Comparison of ENCODE assay signal across 2 cellular contexts in the genomic region with DNA sequence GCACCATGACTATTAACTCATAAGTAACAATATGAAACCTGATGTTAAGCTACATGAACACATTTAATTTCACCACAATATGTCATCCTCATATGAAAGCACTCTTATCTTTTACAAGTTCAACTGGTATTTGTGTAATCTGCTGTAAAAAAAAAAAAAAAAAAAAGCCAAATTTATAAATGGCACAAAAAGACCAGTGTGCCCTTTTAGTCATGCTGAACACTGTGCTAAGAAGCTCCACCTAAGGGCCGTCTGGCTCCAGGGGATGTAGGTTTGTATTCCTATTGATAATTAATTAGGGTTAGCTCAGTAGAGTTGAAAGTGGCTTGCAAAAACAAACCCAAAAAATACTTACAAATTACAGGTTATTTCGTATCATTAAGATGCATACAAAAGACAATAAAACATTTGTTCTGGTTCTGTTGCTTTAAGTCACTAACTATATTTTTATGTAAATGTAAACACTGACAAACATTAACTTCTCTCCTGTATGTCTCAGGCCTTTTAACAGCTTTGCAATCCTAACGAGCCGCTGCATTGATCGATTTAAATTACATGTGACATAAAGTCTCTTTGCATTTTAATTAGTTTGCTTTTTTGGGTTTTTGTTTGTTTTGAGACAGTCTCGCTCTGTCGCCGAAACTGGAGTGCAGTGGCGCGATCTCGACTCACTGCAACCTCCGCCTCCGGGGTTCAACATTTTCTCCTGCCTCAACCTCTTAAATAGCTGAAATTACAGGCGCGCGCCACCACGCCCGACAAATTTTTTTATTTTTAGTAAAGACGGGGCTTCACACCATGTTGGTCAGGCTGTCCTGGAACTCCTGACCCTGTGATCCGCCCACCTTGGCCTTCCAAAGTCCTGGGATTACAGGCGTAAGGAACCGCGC.
TF ChIP-seq lines count a peak whose summit lies in the region.

No MANE protein-coding gene starts in this region.

TF ChIP-seq in GM12878, 131 proteins besides CTCF, POLR2A, EP300 and RAD21 (continued from another document and continues in another):
- TF ChIP-seq, protein P1, sequence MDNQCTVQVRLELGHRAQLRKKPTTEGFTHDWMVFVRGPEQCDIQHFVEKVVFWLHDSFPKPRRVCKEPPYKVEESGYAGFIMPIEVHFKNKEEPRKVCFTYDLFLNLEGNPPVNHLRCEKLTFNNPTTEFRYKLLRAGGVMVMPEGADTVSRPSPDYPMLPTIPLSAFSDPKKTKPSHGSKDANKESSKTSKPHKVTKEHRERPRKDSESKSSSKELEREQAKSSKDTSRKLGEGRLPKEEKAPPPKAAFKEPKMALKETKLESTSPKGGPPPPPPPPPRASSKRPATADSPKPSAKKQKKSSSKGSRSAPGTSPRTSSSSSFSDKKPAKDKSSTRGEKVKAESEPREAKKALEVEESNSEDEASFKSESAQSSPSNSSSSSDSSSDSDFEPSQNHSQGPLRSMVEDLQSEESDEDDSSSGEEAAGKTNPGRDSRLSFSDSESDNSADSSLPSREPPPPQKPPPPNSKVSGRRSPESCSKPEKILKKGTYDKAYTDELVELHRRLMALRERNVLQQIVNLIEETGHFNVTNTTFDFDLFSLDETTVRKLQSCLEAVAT (IDR thresholded peaks at IDR 0.05) = peak; percentile 23; the same call in 1 of the 2 replicates
- TF ChIP-seq HDAC2 (IDR thresholded peaks at IDR 0.05) (no peak), TCF12 (IDR thresholded peaks at IDR 0.05; ENCODE audit: low read depth, low read length) (peak; percentile 18; the same call in 1 of the 2 replicates), TCF3 (IDR thresholded peaks at IDR 0.05; ENCODE audit: borderline replicate concordance, insufficient read depth, low read depth, low read length) (peak; percentile 52; the same call in 1 of the 2 replicates), BACH1 (IDR thresholded peaks at IDR 0.05; ENCODE audit: borderline replicate concordance) (peak; percentile 38; the same call in 1 of the 2 replicates), CHD1 (IDR thresholded peaks at IDR 0.05; ENCODE audit: low read depth, low read length) (peak; percentile 7; the same call in 1 of the 2 replicates), JUND (IDR thresholded peaks at IDR 0.05; ENCODE audit: low read depth, low read length) (no peak)
- TF ChIP-seq, protein P2, sequence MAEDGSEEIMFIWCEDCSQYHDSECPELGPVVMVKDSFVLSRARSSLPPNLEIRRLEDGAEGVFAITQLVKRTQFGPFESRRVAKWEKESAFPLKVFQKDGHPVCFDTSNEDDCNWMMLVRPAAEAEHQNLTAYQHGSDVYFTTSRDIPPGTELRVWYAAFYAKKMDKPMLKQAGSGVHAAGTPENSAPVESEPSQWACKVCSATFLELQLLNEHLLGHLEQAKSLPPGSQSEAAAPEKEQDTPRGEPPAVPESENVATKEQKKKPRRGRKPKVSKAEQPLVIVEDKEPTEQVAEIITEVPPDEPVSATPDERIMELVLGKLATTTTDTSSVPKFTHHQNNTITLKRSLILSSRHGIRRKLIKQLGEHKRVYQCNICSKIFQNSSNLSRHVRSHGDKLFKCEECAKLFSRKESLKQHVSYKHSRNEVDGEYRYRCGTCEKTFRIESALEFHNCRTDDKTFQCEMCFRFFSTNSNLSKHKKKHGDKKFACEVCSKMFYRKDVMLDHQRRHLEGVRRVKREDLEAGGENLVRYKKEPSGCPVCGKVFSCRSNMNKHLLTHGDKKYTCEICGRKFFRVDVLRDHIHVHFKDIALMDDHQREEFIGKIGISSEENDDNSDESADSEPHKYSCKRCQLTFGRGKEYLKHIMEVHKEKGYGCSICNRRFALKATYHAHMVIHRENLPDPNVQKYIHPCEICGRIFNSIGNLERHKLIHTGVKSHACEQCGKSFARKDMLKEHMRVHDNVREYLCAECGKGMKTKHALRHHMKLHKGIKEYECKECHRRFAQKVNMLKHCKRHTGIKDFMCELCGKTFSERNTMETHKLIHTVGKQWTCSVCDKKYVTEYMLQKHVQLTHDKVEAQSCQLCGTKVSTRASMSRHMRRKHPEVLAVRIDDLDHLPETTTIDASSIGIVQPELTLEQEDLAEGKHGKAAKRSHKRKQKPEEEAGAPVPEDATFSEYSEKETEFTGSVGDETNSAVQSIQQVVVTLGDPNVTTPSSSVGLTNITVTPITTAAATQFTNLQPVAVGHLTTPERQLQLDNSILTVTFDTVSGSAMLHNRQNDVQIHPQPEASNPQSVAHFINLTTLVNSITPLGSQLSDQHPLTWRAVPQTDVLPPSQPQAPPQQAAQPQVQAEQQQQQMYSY (CRISPR knock-in tag; IDR thresholded peaks at IDR 0.05) = peak; percentile 55
- TF ChIP-seq, protein P3, sequence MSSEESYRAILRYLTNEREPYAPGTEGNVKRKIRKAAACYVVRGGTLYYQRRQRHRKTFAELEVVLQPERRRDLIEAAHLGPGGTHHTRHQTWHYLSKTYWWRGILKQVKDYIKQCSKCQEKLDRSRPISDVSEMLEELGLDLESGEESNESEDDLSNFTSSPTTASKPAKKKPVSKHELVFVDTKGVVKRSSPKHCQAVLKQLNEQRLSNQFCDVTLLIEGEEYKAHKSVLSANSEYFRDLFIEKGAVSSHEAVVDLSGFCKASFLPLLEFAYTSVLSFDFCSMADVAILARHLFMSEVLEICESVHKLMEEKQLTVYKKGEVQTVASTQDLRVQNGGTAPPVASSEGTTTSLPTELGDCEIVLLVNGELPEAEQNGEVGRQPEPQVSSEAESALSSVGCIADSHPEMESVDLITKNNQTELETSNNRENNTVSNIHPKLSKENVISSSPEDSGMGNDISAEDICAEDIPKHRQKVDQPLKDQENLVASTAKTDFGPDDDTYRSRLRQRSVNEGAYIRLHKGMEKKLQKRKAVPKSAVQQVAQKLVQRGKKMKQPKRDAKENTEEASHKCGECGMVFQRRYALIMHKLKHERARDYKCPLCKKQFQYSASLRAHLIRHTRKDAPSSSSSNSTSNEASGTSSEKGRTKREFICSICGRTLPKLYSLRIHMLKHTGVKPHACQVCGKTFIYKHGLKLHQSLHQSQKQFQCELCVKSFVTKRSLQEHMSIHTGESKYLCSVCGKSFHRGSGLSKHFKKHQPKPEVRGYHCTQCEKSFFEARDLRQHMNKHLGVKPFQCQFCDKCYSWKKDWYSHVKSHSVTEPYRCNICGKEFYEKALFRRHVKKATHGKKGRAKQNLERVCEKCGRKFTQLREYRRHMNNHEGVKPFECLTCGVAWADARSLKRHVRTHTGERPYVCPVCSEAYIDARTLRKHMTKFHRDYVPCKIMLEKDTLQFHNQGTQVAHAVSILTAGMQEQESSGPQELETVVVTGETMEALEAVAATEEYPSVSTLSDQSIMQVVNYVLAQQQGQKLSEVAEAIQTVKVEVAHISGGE (CRISPR knock-in tag; IDR thresholded peaks at IDR 0.05) = 0 out of 2 replicates have a peak, but pooled peaks have one; percentile 1

TF ChIP-seq in HepG2, 621 proteins besides CTCF, POLR2A, EP300 and RAD21 (continued from another document and continues in another):
- TF ChIP-seq, protein P4, sequence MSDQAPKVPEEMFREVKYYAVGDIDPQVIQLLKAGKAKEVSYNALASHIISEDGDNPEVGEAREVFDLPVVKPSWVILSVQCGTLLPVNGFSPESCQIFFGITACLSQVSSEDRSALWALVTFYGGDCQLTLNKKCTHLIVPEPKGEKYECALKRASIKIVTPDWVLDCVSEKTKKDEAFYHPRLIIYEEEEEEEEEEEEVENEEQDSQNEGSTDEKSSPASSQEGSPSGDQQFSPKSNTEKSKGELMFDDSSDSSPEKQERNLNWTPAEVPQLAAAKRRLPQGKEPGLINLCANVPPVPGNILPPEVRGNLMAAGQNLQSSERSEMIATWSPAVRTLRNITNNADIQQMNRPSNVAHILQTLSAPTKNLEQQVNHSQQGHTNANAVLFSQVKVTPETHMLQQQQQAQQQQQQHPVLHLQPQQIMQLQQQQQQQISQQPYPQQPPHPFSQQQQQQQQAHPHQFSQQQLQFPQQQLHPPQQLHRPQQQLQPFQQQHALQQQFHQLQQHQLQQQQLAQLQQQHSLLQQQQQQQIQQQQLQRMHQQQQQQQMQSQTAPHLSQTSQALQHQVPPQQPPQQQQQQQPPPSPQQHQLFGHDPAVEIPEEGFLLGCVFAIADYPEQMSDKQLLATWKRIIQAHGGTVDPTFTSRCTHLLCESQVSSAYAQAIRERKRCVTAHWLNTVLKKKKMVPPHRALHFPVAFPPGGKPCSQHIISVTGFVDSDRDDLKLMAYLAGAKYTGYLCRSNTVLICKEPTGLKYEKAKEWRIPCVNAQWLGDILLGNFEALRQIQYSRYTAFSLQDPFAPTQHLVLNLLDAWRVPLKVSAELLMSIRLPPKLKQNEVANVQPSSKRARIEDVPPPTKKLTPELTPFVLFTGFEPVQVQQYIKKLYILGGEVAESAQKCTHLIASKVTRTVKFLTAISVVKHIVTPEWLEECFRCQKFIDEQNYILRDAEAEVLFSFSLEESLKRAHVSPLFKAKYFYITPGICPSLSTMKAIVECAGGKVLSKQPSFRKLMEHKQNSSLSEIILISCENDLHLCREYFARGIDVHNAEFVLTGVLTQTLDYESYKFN (CRISPR knock-in tag; conservative IDR thresholded peaks at IDR 0.05) = 0 out of 2 replicates have a peak, but pooled peaks have one; percentile 9
- TF ChIP-seq GATAD1 (CRISPR knock-in tag; IDR thresholded peaks at IDR 0.05) (no peak), RBM22 (optimal IDR thresholded peaks at IDR 0.05; ENCODE audit: low read length) (peak; percentile 91), SAP130 (CRISPR knock-in tag; IDR thresholded peaks at IDR 0.05; ENCODE audit: low read depth) (0 out of 2 replicates have a peak, but pooled peaks have one; percentile 10), TARDBP (CRISPR knock-in tag; IDR thresholded peaks at IDR 0.05) (no peak), ZNF33A (CRISPR knock-in tag; IDR thresholded peaks at IDR 0.05; ENCODE audit: borderline replicate concordance) (no peak), NCOA5 (CRISPR knock-in tag; IDR thresholded peaks at IDR 0.05) (0 out of 2 replicates have a peak, but pooled peaks have one; percentile 56), ZFP1 (CRISPR knock-in tag; IDR thresholded peaks at IDR 0.05) (no peak), ZNF558 (CRISPR knock-in tag; IDR thresholded peaks at IDR 0.05; ENCODE audit: borderline replicate concordance) (0 out of 2 replicates have a peak, but pooled peaks have one; percentile 35), POLR2AphosphoS5 (IDR thresholded peaks at IDR 0.05; ENCODE audit: low read depth, low read length) (peak; percentile 16), ZNF329 (CRISPR knock-in tag; IDR thresholded peaks at IDR 0.05; ENCODE audit: low read depth) (no peak), ZC3H4 (CRISPR knock-in tag; IDR thresholded peaks at IDR 0.05; ENCODE audit: borderline replicate concordance) (peak; percentile 90), ZNF230 (CRISPR knock-in tag; IDR thresholded peaks at IDR 0.05) (no peak), NFIC (IDR thresholded peaks at IDR 0.05; ENCODE audit: low read length) (peak; percentile 4; the same call in 1 of the 2 replicates), NFIB (CRISPR knock-in tag; IDR thresholded peaks at IDR 0.05; ENCODE audit: borderline replicate concordance) (no peak), BRCA1 (CRISPR knock-in tag; IDR thresholded peaks at IDR 0.05) (0 out of 2 replicates have a peak, but pooled peaks have one; percentile 32), SNRNP70 (IDR thresholded peaks at IDR 0.05; ENCODE audit: low read depth, low read length) (no peak), HNRNPL (IDR thresholded peaks at IDR 0.05; ENCODE audit: low read depth, low read length) (peak; percentile 9; the same call in 1 of the 2 replicates), HMG20B (CRISPR knock-in tag; conservative IDR thresholded peaks at IDR 0.05) (no peak), DMAP1 (CRISPR knock-in tag; IDR thresholded peaks at IDR 0.05) (0 out of 2 replicates have a peak, but pooled peaks have one; percentile 18), RBM39 (IDR thresholded peaks at IDR 0.05; ENCODE audit: low read depth, low read length, poor library complexity, severe bottlenecking) (peak; percentile 16), KDM5A (IDR thresholded peaks at IDR 0.05; ENCODE audit: borderline replicate concordance, low read length) (peak; percentile 50; the same call in 1 of the 2 replicates), ZEB1 (IDR thresholded peaks at IDR 0.05; ENCODE audit: insufficient replicate concordance, low read depth) (peak; percentile 8), NRL (CRISPR knock-in tag; IDR thresholded peaks at IDR 0.05; ENCODE audit: borderline replicate concordance) (0 out of 2 replicates have a peak, but pooled peaks have one; percentile 1), ZNF331 (CRISPR knock-in tag; IDR thresholded peaks at IDR 0.05) (no peak), HNF4A (CRISPR knock-in tag; IDR thresholded peaks at IDR 0.05) (peak; percentile 40), FOXA3 (CRISPR knock-in tag; IDR thresholded peaks at IDR 0.05) (0 out of 2 replicates have a peak, but pooled peaks have one; percentile 4), ONECUT2 (CRISPR knock-in tag; IDR thresholded peaks at IDR 0.05) (0 out of 2 replicates have a peak, but pooled peaks have one; percentile 10), SP2 (CRISPR knock-in tag; IDR thresholded peaks at IDR 0.05) (no peak), MLLT10 (CRISPR knock-in tag; IDR thresholded peaks at IDR 0.05) (0 out of 2 replicates have a peak, but pooled peaks have one; percentile 79), KLF11 (CRISPR knock-in tag; IDR thresholded peaks at IDR 0.05) (no peak), ARID2 (CRISPR knock-in tag; IDR thresholded peaks at IDR 0.05; ENCODE audit: borderline replicate concordance) (0 out of 2 replicates have a peak, but pooled peaks have one; percentile 31), FIP1L1 (IDR thresholded peaks at IDR 0.05; ENCODE audit: borderline replicate concordance, insufficient read depth, low read depth, low read length) (0 out of 2 replicates have a peak, but pooled peaks have one; percentile 69), IRX3 (CRISPR knock-in tag; IDR thresholded peaks at IDR 0.05; ENCODE audit: borderline replicate concordance, low read depth) (0 out of 2 replicates have a peak, but pooled peaks have one; percentile 10), CHD2 (IDR thresholded peaks at IDR 0.05; ENCODE audit: low read depth, low read length) (no peak), MED13 (CRISPR knock-in tag; IDR thresholded peaks at IDR 0.05) (0 out of 2 replicates have a peak, but pooled peaks have one; percentile 53), FOSL1 (CRISPR knock-in tag; IDR thresholded peaks at IDR 0.05; ENCODE audit: borderline replicate concordance) (no peak)
- TF ChIP-seq, protein P5, sequence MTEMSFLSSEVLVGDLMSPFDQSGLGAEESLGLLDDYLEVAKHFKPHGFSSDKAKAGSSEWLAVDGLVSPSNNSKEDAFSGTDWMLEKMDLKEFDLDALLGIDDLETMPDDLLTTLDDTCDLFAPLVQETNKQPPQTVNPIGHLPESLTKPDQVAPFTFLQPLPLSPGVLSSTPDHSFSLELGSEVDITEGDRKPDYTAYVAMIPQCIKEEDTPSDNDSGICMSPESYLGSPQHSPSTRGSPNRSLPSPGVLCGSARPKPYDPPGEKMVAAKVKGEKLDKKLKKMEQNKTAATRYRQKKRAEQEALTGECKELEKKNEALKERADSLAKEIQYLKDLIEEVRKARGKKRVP (CRISPR knock-in tag; IDR thresholded peaks at IDR 0.05) = peak in 1 of 2 experiments; percentile 17; a peak in 1 of 4 replicates
- TF ChIP-seq, protein P6, sequence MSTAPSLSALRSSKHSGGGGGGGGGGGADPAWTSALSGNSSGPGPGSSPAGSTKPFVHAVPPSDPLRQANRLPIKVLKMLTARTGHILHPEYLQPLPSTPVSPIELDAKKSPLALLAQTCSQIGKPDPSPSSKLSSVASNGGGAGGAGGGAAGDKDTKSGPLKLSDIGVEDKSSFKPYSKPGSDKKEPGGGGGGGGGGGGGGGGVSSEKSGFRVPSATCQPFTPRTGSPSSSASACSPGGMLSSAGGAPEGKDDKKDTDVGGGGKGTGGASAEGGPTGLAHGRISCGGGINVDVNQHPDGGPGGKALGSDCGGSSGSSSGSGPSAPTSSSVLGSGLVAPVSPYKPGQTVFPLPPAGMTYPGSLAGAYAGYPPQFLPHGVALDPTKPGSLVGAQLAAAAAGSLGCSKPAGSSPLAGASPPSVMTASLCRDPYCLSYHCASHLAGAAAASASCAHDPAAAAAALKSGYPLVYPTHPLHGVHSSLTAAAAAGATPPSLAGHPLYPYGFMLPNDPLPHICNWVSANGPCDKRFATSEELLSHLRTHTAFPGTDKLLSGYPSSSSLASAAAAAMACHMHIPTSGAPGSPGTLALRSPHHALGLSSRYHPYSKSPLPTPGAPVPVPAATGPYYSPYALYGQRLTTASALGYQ (CRISPR knock-in tag; IDR thresholded peaks at IDR 0.05) = 0 out of 2 replicates have a peak, but pooled peaks have one; percentile 9
